In the genomic region with DNA sequence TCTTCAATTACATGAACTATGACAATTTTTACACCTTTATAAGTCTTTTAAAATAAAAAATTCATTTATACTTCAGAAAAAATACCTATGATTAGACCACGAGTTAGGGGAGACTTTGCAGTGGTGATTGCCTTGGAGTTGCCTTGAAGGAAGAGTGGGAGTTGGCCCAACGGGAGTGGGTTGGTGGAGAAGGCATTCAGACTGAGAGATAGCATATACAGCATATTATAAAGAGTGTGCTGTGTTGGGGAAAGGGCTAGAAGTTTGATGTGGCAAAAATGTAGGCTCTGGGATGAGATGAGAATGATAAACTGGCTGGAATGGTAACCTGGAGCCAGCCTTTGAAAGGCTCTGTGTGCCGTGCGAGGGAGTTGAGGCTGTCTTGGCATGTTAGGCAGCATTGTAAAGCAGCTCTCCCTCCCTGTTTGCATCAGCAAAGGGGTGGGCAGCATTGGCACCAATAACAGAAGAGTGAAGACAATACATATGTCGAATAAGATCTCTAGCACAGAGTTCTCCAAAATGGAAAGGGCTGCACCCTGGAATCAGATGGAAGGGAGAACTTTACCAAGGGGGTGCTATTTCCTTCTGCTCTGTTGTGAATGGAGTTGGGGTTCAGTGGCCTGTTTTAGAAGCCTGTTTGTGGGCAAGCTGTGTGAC, we compare ENCODE assay signal across 29 cellular contexts. TPM values are rescaled to one million over a fixed set of nuclear protein-coding genes. Genes with fewer than 3 reads are reported as not detected.
DNase-seq lines count a peak whose midpoint lies in the region; ATAC-seq, FAIRE-seq and TF ChIP-seq lines count a peak whose summit lies in the region.
"Had no signal": no experiment of that assay in that cellular context is flagged by ENCODE, and none has a peak within 500 bp of the region (broad histone marks: within the 10 kb centered on the region; RNA-seq: fewer than 3 reads in every experiment).

No MANE protein-coding gene starts in this region.

- TF ChIP-seq CTCF in astrocyte (IDR thresholded peaks at IDR 0.05; ENCODE audit: insufficient read depth, low read depth, low read length) (no peak), suprapubic skin (IDR thresholded peaks at IDR 0.05) (no peak)

- 69% methylated on average over 5 of the region's 5 CpGs for WGBS in suprapubic skin

- H3K9me3 ChIP-seq in astrocyte (ENCODE audit: insufficient read depth, low read depth, low read length), result no peaks in the 10 kb centered on the region
- H3K9me3 ChIP-seq in iPS-20b (ENCODE audit: insufficient read depth, low read depth, low read length), result no peaks in the 10 kb centered on the region
- no peaks in the 10 kb centered on the region for H3K9me3 ChIP-seq in suprapubic skin
- H3K9me3 ChIP-seq: body of pancreas, mucosa of descending colon, uterus had no signal

- H3K27me3 ChIP-seq in astrocyte (ENCODE audit: insufficient read depth, low read length), result no peaks in the 10 kb centered on the region
- H3K27me3 ChIP-seq in iPS-20b (ENCODE audit: insufficient read depth, low read length), result no peaks in the 10 kb centered on the region
- H3K27me3 ChIP-seq in suprapubic skin, result no peaks in the 10 kb centered on the region
- H3K27me3 ChIP-seq: body of pancreas, uterus had no signal

- H3K36me3 Mint-ChIP-seq in IgD-negative memory B cell (peaks cover 2% of the 10 kb centered on the region), astrocyte (ENCODE audit: low read depth, unreplicated experiment) (peaks cover 4% of the 10 kb centered on the region)
- H3K36me3 Mint-ChIP-seq: stimulated activated effector memory CD8-positive, alpha-beta T cell treated with anti-CD3 and anti-CD28 coated beads, Interleukin-12 subunit alpha, Interleukin-12 subunit beta, amount 100 ng/mL, for 72 hours had no signal

- H3K36me3 ChIP-seq in astrocyte (ENCODE audit: insufficient read depth, low read length), result no peaks in the 10 kb centered on the region
- H3K36me3 ChIP-seq in iPS-20b (ENCODE audit: insufficient read depth, low read depth, low read length), result no peaks in the 10 kb centered on the region
- no peaks in the 10 kb centered on the region for H3K36me3 ChIP-seq in suprapubic skin
- H3K36me3 ChIP-seq: uterus had no signal

- H3K27ac Mint-ChIP-seq in IgD-negative memory B cell (peak overlapping the region in 2 of 3 donors; percentile 84 to 90), astrocyte (ENCODE audit: unreplicated experiment) (no peak overlapping the region)
- H3K27ac Mint-ChIP-seq: progenitor cell of endocrine pancreas; stimulated activated effector memory CD8-positive, alpha-beta T cell treated with anti-CD3 and anti-CD28 coated beads, Interleukin-12 subunit alpha, Interleukin-12 subunit beta, amount 100 ng/mL, for 72 hours had no signal

- H3K4me1 ChIP-seq in astrocyte (ENCODE audit: insufficient read depth, low read length), result no peaks in the 10 kb centered on the region
- H3K4me1 ChIP-seq in iPS-20b (ENCODE audit: insufficient read depth, low read length), result peaks cover 6% of the 10 kb centered on the region
- H3K4me1 ChIP-seq in suprapubic skin, result peaks cover 22% of the 10 kb centered on the region
- H3K4me1 ChIP-seq: uterus had no signal

- H3K4me3 ChIP-seq in astrocyte (ENCODE audit: insufficient read depth, low read depth, low read length) (no peak overlapping the region), iPS-20b (ENCODE audit: low read length) (no peak overlapping the region), suprapubic skin (no peak overlapping the region)
- H3K4me3 ChIP-seq: body of pancreas, mucosa of descending colon, uterus had no signal

- H3K4me3 Mint-ChIP-seq in IgD-negative memory B cell, result peak overlapping the region in 1 of 4 donors; percentile 39
- peak overlapping the region; percentile 1 for H3K4me3 Mint-ChIP-seq in astrocyte (ENCODE audit: unreplicated experiment)
- H3K4me3 Mint-ChIP-seq: CD14-positive monocyte; stimulated activated effector memory CD8-positive, alpha-beta T cell treated with anti-CD3 and anti-CD28 coated beads, Interleukin-12 subunit alpha, Interleukin-12 subunit beta, amount 100 ng/mL, for 72 hours had no signal

- no peak for ATAC-seq in HG02678 (IDR thresholded peaks at IDR 0.05; ENCODE audit: unreplicated experiment)
- ATAC-seq: body of pancreas; mucosa of descending colon; sciatic nerve; stimulated activated effector memory CD8-positive, alpha-beta T cell treated with anti-CD3 and anti-CD28 coated beads, Interleukin-12 subunit alpha, Interleukin-12 subunit beta, amount 100 ng/mL, for 72 hours had no signal

- H3K4me2 ChIP-seq in astrocyte (ENCODE audit: low read length), result no peak overlapping the region

- FAIRE-seq in astrocyte (lab: Jason Lieb, UNC), result peak; percentile 9
- FAIRE-seq: D721Med, keratinocyte had no signal

- no peaks in the 10 kb centered on the region for H3K9me3 Mint-ChIP-seq in IgD-negative memory B cell
- H3K9me3 Mint-ChIP-seq in astrocyte (ENCODE audit: unreplicated experiment), result peaks cover 2% of the 10 kb centered on the region
- H3K9me3 Mint-ChIP-seq: CD14-positive monocyte; stimulated activated effector memory CD8-positive, alpha-beta T cell treated with anti-CD3 and anti-CD28 coated beads, Interleukin-12 subunit alpha, Interleukin-12 subunit beta, amount 100 ng/mL, for 72 hours had no signal

- peaks cover 71% of the 10 kb centered on the region for H4K20me1 ChIP-seq in astrocyte (ENCODE audit: insufficient read depth, low read length)

- H3K4me1 Mint-ChIP-seq in IgD-negative memory B cell (peaks cover 36 to 57% (median 48%) of the 10 kb centered on the region in 3 donors), astrocyte (ENCODE audit: low read depth, unreplicated experiment) (peaks cover 61% of the 10 kb centered on the region)
- H3K4me1 Mint-ChIP-seq: stimulated activated effector memory CD8-positive, alpha-beta T cell treated with anti-CD3 and anti-CD28 coated beads, Interleukin-12 subunit alpha, Interleukin-12 subunit beta, amount 100 ng/mL, for 72 hours had no signal

- DNase-seq in astrocyte (ENCODE audit: low read depth) (no peak), suprapubic skin (ENCODE audit: low spot score in 2 of 2) (no peak), kidney glomerular epithelial cell (lab: John Stamatoyannopoulos, UW) (no peak)
- DNase-seq in stimulated activated CD4-positive, alpha-beta T cell treated with anti-CD3 and anti-CD28 coated beads, Interleukin-12 subunit alpha, Interleukin-12 subunit beta, amount 100 ng/mL, for 4 hours, result no peak
- DNase-seq in stimulated activated naive CD4-positive, alpha-beta T cell treated with Interleukin-2 at 50 U/mL for 16 hours (lab: John Stamatoyannopoulos, UW), result no peak
- DNase-seq: activated CD4-positive, alpha-beta T cell treated with anti-CD3 and anti-CD28 coated beads, Interleukin-2, amount 50 U/mL, for 48 hours; activated CD4-positive, CD25-positive, alpha-beta regulatory T cell; activated naive CD4-positive, alpha-beta T cell treated with Interleukin-2 at 50 U/mL for 16 hours; body of pancreas; EL; H7; mucosa of descending colon; NCI-H1694; NCI-H2171; NCI-H524; NK-92 treated with Interleukin-12 subunit alpha and Interleukin-12 subunit beta, amount 100 ng/mL, for 24 hours; SHP77 treated with DMSO at 0.1 percent for 48 hours; stimulated activated CD4-positive, alpha-beta T cell treated with anti-CD3 and anti-CD28 coated beads, Interleukin-4, amount 100 ng/mL, for 24 hours; T1000; uterus had no signal

- H2AFZ ChIP-seq in astrocyte (ENCODE audit: low read depth, low read length), result no peak overlapping the region

- TF ChIP-seq EP300 in suprapubic skin (IDR thresholded peaks at IDR 0.05), result no peak

- H3K27ac ChIP-seq in astrocyte (ENCODE audit: low read depth, low read length), result no peak overlapping the region
- peak overlapping the region; percentile 55 for H3K27ac ChIP-seq in iPS-20b (ENCODE audit: low read length)
- peak overlapping the region; percentile 14 for H3K27ac ChIP-seq in suprapubic skin
- H3K27ac ChIP-seq: body of pancreas, uterus had no signal

- H3K9ac ChIP-seq in astrocyte (ENCODE audit: low read length), result no peak overlapping the region
- no peak overlapping the region for H3K9ac ChIP-seq in iPS-20b (ENCODE audit: low read depth, low read length)

- H3K79me2 ChIP-seq in astrocyte (ENCODE audit: insufficient read depth, low read length), result peaks cover 80% of the 10 kb centered on the region

- no peaks in the 10 kb centered on the region for H3K27me3 Mint-ChIP-seq in IgD-negative memory B cell
- no peaks in the 10 kb centered on the region for H3K27me3 Mint-ChIP-seq in astrocyte (ENCODE audit: low read depth, unreplicated experiment)
- H3K27me3 Mint-ChIP-seq: progenitor cell of endocrine pancreas had no signal

- TF ChIP-seq POLR2A in suprapubic skin (IDR thresholded peaks at IDR 0.05), result no peak

RNA-seq across cellular contexts. Expression of a gene that starts 24.4 kb away (rescaled TPM):
- polyA plus RNA-seq in IgD-negative memory B cell, result 33.8 TPM
- 229 and 240 TPM in 2 replicates for total RNA-seq in astrocyte
- total RNA-seq in suprapubic skin, result 10 to 100 TPM; 37.1 to 52.3 (median 39.9) TPM
